Comparison of ENCODE assay signal across 20 cellular contexts in genomic region chr2:120606280-120606679, GRCh38.
DNase-seq lines count a peak whose midpoint lies in the region; ATAC-seq, FAIRE-seq and TF ChIP-seq lines count a peak whose summit lies in the region.
"Had no signal": no experiment of that assay in that cellular context is flagged by ENCODE, and none has a peak within 500 bp of the region (broad histone marks: within the 10 kb centered on the region; RNA-seq: fewer than 3 reads in every experiment).

No MANE protein-coding gene starts in this region.

- no peaks in the 10 kb centered on the region for H3K36me3 Mint-ChIP-seq in activated CD8-positive, alpha-beta memory T cell treated with anti-CD3 and anti-CD28 coated beads, Interleukin-2, amount 10 ng/mL, durations not matched to agents 7 days and 5 days
- H3K36me3 Mint-ChIP-seq: CD8-positive, alpha-beta memory T cell had no signal

- CTCF ChIA-PET in activated CD8-positive, alpha-beta memory T cell treated with anti-CD3 and anti-CD28 coated beads, Interleukin-2, amount 10 ng/mL, durations not matched to agents 7 days and 5 days (lab: Charles Lee) = no interaction called here

- no peaks in the 10 kb centered on the region for H3K9me3 ChIP-seq in left ventricle myocardium inferior (replicated peaks)
- no peaks in the 10 kb centered on the region for H3K9me3 ChIP-seq in kidney (ENCODE audit: control insufficient read depth in 1 of 2, low read length in 2 of 2)
- H3K9me3 ChIP-seq: HAP-1, SJSA1 had no signal

- H3K27ac ChIP-seq in left ventricle myocardium inferior (replicated peaks) (no peak overlapping the region), HL-60 (replicated peaks) (peak overlapping the region; percentile 70), kidney (ENCODE audit: low read depth in 2 of 2, low read length in 2 of 2) (no peak overlapping the region)
- H3K27ac ChIP-seq: C4-2B, PC-9, SJSA1 had no signal

- ATAC-seq in left cardiac atrium = no peak
- no peak for ATAC-seq in HG02885 (IDR thresholded peaks at IDR 0.05; ENCODE audit: poor library complexity, unreplicated experiment)
- no peak for ATAC-seq in activated CD8-positive, alpha-beta memory T cell treated with anti-CD3 and anti-CD28 coated beads, Interleukin-2, amount 10 ng/mL, durations not matched to agents 7 days and 5 days

- H3K4me3 ChIP-seq in left ventricle myocardium inferior (no peak overlapping the region), HL-60 (replicated peaks; ENCODE audit: insufficient read depth, low read length) (no peak overlapping the region), kidney (ENCODE audit: low read length in 2 of 2) (no peak overlapping the region)
- H3K4me3 ChIP-seq: HAP-1, PC-9, SJSA1 had no signal

- H3K4me3 Mint-ChIP-seq in activated CD8-positive, alpha-beta memory T cell treated with anti-CD3 and anti-CD28 coated beads, Interleukin-2, amount 10 ng/mL, durations not matched to agents 7 days and 5 days = no peak overlapping the region
- H3K4me3 Mint-ChIP-seq: CD8-positive, alpha-beta memory T cell; HFFc6 had no signal

- H3K4me1 ChIP-seq in left ventricle myocardium inferior = peaks cover 11% of the 10 kb centered on the region
- H3K4me1 ChIP-seq in kidney (ENCODE audit: control insufficient read depth in 1 of 2, insufficient read depth in 1 of 2, low read depth in 1 of 2, low read length in 2 of 2) = no peaks in the 10 kb centered on the region

- DNase-seq in left ventricle myocardium inferior = peak; percentile 10
- DNase-seq in left cardiac atrium = no peak
- DNase-seq in HL-60 (ENCODE audit: low read depth in 1 of 2, low spot score in 1 of 2) = no peak
- DNase-seq in kidney = peak; percentile 65
- no peak for DNase-seq in urothelium cell line (ENCODE audit: low spot score)
- no peak for DNase-seq in HT-29 (ENCODE audit: low spot score)
- no peak for DNase-seq in activated CD8-positive, alpha-beta memory T cell treated with anti-CD3 and anti-CD28 coated beads, Interleukin-2, amount 10 ng/mL, durations not matched to agents 7 days and 5 days
- DNase-seq: CD8-positive, alpha-beta memory T cell; HFFc6; MM.1S; NCI-H446; NCI-H524 treated with DMSO at 0.1 percent for 48 hours; PC-9; Right ventricle myocardium superior had no signal

- H3K36me3 ChIP-seq in left ventricle myocardium inferior (no peaks in the 10 kb centered on the region), kidney (ENCODE audit: control insufficient read depth in 1 of 2, insufficient read depth in 2 of 2, low read length in 2 of 2) (no peaks in the 10 kb centered on the region)
- H3K36me3 ChIP-seq: HAP-1, SJSA1 had no signal

- TF ChIP-seq CTCF in left ventricle myocardium inferior (IDR thresholded peaks at IDR 0.05; ENCODE audit: borderline replicate concordance) = no peak
- TF ChIP-seq CTCF in HL-60 (IDR thresholded peaks at IDR 0.05; ENCODE audit: insufficient read depth, low read length) = no peak
- no peak for TF ChIP-seq CTCF in kidney (IDR thresholded peaks at IDR 0.05; ENCODE audit: borderline replicate concordance, extremely low read depth, insufficient read depth)

- FAIRE-seq in kidney (lab: Jason Lieb, UNC) = no peak
- peak; percentile 68 for FAIRE-seq in urothelium cell line (lab: Jason Lieb, UNC)
- FAIRE-seq: A204.1, GM18507 had no signal

- no peak overlapping the region for H3K9ac ChIP-seq in kidney (ENCODE audit: low read length in 2 of 2)

- H3K4me1 Mint-ChIP-seq in activated CD8-positive, alpha-beta memory T cell treated with anti-CD3 and anti-CD28 coated beads, Interleukin-2, amount 10 ng/mL, durations not matched to agents 7 days and 5 days = no peaks in the 10 kb centered on the region
- H3K4me1 Mint-ChIP-seq: CD8-positive, alpha-beta memory T cell had no signal

- H3K27me3 Mint-ChIP-seq in activated CD8-positive, alpha-beta memory T cell treated with anti-CD3 and anti-CD28 coated beads, Interleukin-2, amount 10 ng/mL, durations not matched to agents 7 days and 5 days = peaks cover 4% of the 10 kb centered on the region

- H3K27ac Mint-ChIP-seq in activated CD8-positive, alpha-beta memory T cell treated with anti-CD3 and anti-CD28 coated beads, Interleukin-2, amount 10 ng/mL, durations not matched to agents 7 days and 5 days = no peak overlapping the region
- H3K27ac Mint-ChIP-seq: CD8-positive, alpha-beta memory T cell had no signal

- H3K27me3 ChIP-seq in left ventricle myocardium inferior (ENCODE audit: low read depth) (peaks cover 39% of the 10 kb centered on the region), HL-60 (ENCODE audit: insufficient read depth, poor library complexity, severe bottlenecking) (no peaks in the 10 kb centered on the region)
- H3K27me3 ChIP-seq: SJSA1 had no signal

- intact Hi-C loops in left ventricle myocardium inferior (cut with micrococcal nuclease) (no loop called here), left cardiac atrium (cut with DNase I) (no loop called here), kidney (cut with DNase I) (no loop called here)

- no peaks in the 10 kb centered on the region for H3K9me3 Mint-ChIP-seq in activated CD8-positive, alpha-beta memory T cell treated with anti-CD3 and anti-CD28 coated beads, Interleukin-2, amount 10 ng/mL, durations not matched to agents 7 days and 5 days (ENCODE audit: low read depth)
- H3K9me3 Mint-ChIP-seq: HFFc6 had no signal

Comparison
In these comparisons a context has a peak if more than half of its experiments do, and no peak if none do; other contexts are left out.
1. DNase-seq: peak in left ventricle myocardium inferior (single experiment) and kidney (single experiment); none in left cardiac atrium (single experiment), HL-60 (0 of 2), urothelium cell line (single experiment), HT-29 (single experiment) and activated CD8-positive, alpha-beta memory T cell treated with anti-CD3 and anti-CD28 coated beads, Interleukin-2, amount 10 ng/mL, durations not matched to agents 7 days and 5 days (single experiment).